8 cellular contexts compared by ENCODE assay signal in genomic region chr7:123533929-123534382, GRCh38.
A peak's percentile ranks its signal among the peaks of the same experiment; 100 is the strongest.
DNase-seq lines count a peak whose midpoint lies in the region; ATAC-seq and TF ChIP-seq lines count a peak whose summit lies in the region.

No MANE protein-coding gene starts in this region.

- peak overlapping the region; percentile 32; the same call in 1 of the 2 replicates for H3K9ac ChIP-seq in MM.1S (ENCODE audit: low read length)

- peak; percentile 16 for ATAC-seq in GM21723 (IDR thresholded peaks at IDR 0.05; ENCODE audit: unreplicated experiment)

- H3K9me3 ChIP-seq in MM.1S (replicated peaks; ENCODE audit: insufficient read depth, low read length) (no peaks in the 10 kb centered on the region), muscle layer of duodenum (ENCODE audit: control insufficient read depth in 1 of 2, low read length in 2 of 2) (no peaks in the 10 kb centered on the region)

- H3K4me3 ChIP-seq in MM.1S (ENCODE audit: low read length) = peak overlapping the region; percentile 73
- H3K4me3 ChIP-seq in cardiac fibroblast (replicated peaks in 1 of 2; ENCODE audit: low read depth in 2 of 2, low read length in 2 of 2) = peak overlapping the region; percentile 56 to 69
- peak overlapping the region; percentile 75 to 80 for H3K4me3 ChIP-seq in muscle layer of duodenum (ENCODE audit: low read depth in 1 of 2, low read length in 2 of 2)

- no peaks in the 10 kb centered on the region for H4K20me1 ChIP-seq in MM.1S (ENCODE audit: insufficient read depth, low read length)

- H3F3A ChIP-seq in MM.1S (ENCODE audit: insufficient read depth, low read length) = peaks cover 11% of the 10 kb centered on the region; the same call in 1 of the 2 replicates

- no peaks in the 10 kb centered on the region for H3K9me2 ChIP-seq in MM.1S (replicated peaks; ENCODE audit: insufficient read depth, low read length)

- TF ChIP-seq CTCF in GM13977 (IDR thresholded peaks at IDR 0.05; ENCODE audit: extremely low read depth, insufficient read depth, missing control alignments) (no peak), MM.1S (IDR thresholded peaks at IDR 0.05; ENCODE audit: low read length) (no peak), cardiac fibroblast (IDR thresholded peaks at IDR 0.05; ENCODE audit: low read depth, low read length) (no peak), GM10248 (IDR thresholded peaks at IDR 0.05; ENCODE audit: control extremely low read depth, extremely low read depth, low read depth, missing control alignments) (no peak)

- DNase-seq in GM13977 (ENCODE audit: low spot score) (peak; percentile 33), MM.1S (peak; percentile 48), cardiac fibroblast (ENCODE audit: low read depth in 2 of 2) (no peak), cerebellar cortex (ENCODE audit: low spot score) (no peak), GM10248 (ENCODE audit: extremely low spot score) (no peak), DMS79 treated with DMSO at 0.1 percent for 48 hours (lab: John Stamatoyannopoulos, UW) (no peak)

- H3K27me3 ChIP-seq in MM.1S (replicated peaks; ENCODE audit: insufficient read depth, low read length) (peaks cover 19% of the 10 kb centered on the region), muscle layer of duodenum (ENCODE audit: low read depth, low read length) (no peaks in the 10 kb centered on the region)

- peak overlapping the region; percentile 90 for H3K4me2 ChIP-seq in MM.1S (ENCODE audit: low read depth, low read length)

- H3K79me2 ChIP-seq in MM.1S (ENCODE audit: low read length) = no peaks in the 10 kb centered on the region

- H3K27ac ChIP-seq in MM.1S (ENCODE audit: low read length) = no peak overlapping the region
- H3K27ac ChIP-seq in muscle layer of duodenum (ENCODE audit: low read length) = peak overlapping the region; percentile 51

- CTCF ChIA-PET in GM10248 (lab: Yijun Ruan, JAX) = interaction anchor here (1.1 to 2.4 kb wide), 2 partner anchors 13 to 16 kb away, joined by 3 to 6 read pairs; no protein-coding TSS in a partner anchor

- no peaks in the 10 kb centered on the region for H3K36me3 ChIP-seq in MM.1S (replicated peaks; ENCODE audit: insufficient read depth, low read length)
- peaks cover 0 to under 1% of the 10 kb centered on the region in 2 donors for H3K36me3 ChIP-seq in muscle layer of duodenum (ENCODE audit: control insufficient read depth in 1 of 2, insufficient read depth in 2 of 2, low read length in 2 of 2)

- H2AFZ ChIP-seq in MM.1S (ENCODE audit: low read length) = peak overlapping the region; percentile 81

- in situ Hi-C loops in GM13977 (cut with MboI; ENCODE audit: low pct_unique_long_range_greater_than_20kb, low sequenced_read_pairs, unreplicated experiment) = no loop called here

- POLR2A ChIA-PET in GM10248 (lab: Yijun Ruan, JAX) = no interaction called here

- peaks cover 5% of the 10 kb centered on the region; the same call in 1 of the 2 replicates for H3K4me1 ChIP-seq in MM.1S (ENCODE audit: low read length)
- peaks cover 0 to 16% of the 10 kb centered on the region in 2 donors for H3K4me1 ChIP-seq in muscle layer of duodenum (ENCODE audit: control insufficient read depth in 1 of 2, insufficient read depth in 2 of 2, low read length in 2 of 2)

Comparison
In these comparisons a context has a peak if more than half of its experiments do, and no peak if none do; other contexts are left out.
1. DNase-seq: peak in GM13977 (single experiment) and MM.1S (single experiment); none in cardiac fibroblast (0 of 2), cerebellar cortex (single experiment), GM10248 (single experiment) and DMS79 treated with DMSO at 0.1 percent for 48 hours (single experiment).
2. Peak in every context shown above with its lines, with median percentiles within 50 percentile points of each other: H3K4me3 ChIP-seq.